In the genomic region with DNA sequence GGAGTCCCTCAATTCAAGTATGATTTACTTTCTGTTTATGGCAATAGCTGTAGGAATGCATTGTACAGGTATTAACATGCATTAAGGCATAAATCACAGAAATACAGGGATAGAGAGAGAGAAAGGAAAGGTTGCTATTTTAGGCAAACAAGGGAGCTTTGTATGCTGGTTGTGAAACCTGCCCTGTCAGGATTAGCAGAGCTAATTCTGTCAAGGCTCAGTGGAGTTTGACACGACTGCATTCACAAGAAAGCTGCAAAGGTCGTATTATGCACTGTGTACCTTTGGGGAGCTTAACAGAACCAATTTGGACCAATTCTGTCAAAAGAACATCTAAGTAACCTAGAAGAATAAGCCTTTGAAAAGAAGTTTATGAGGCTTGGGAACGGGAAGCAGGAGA, we compare ENCODE assay signal across 1 cellular context.
TF ChIP-seq lines count a peak whose summit lies in the region.

No MANE protein-coding gene starts in this region.

TF ChIP-seq in HepG2, 621 proteins besides CTCF, POLR2A, EP300 and RAD21 (continued from another document and continues in another):
- TF ChIP-seq, protein P1, sequence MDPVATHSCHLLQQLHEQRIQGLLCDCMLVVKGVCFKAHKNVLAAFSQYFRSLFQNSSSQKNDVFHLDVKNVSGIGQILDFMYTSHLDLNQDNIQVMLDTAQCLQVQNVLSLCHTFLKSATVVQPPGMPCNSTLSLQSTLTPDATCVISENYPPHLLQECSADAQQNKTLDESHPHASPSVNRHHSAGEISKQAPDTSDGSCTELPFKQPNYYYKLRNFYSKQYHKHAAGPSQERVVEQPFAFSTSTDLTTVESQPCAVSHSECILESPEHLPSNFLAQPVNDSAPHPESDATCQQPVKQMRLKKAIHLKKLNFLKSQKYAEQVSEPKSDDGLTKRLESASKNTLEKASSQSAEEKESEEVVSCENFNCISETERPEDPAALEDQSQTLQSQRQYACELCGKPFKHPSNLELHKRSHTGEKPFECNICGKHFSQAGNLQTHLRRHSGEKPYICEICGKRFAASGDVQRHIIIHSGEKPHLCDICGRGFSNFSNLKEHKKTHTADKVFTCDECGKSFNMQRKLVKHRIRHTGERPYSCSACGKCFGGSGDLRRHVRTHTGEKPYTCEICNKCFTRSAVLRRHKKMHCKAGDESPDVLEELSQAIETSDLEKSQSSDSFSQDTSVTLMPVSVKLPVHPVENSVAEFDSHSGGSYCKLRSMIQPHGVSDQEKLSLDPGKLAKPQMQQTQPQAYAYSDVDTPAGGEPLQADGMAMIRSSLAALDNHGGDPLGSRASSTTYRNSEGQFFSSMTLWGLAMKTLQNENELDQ (CRISPR knock-in tag; IDR thresholded peaks at IDR 0.05; ENCODE audit: borderline replicate concordance): no peak
- TF ChIP-seq CREM (IDR thresholded peaks at IDR 0.05) (0 out of 2 replicates have a peak, but pooled peaks have one; percentile 33), CREM (CRISPR knock-in tag; IDR thresholded peaks at IDR 0.05) (no peak), REPIN1 (CRISPR knock-in tag; IDR thresholded peaks at IDR 0.05; ENCODE audit: borderline replicate concordance, low read depth) (0 out of 2 replicates have a peak, but pooled peaks have one; percentile 23), SOX5 (CRISPR knock-in tag; IDR thresholded peaks at IDR 0.05; ENCODE audit: borderline replicate concordance) (0 out of 2 replicates have a peak, but pooled peaks have one; percentile 15), ZKSCAN5 (CRISPR knock-in tag; IDR thresholded peaks at IDR 0.05) (no peak), ZBED4 (CRISPR knock-in tag; IDR thresholded peaks at IDR 0.05; ENCODE audit: borderline replicate concordance) (peak; percentile 63; the same call in 1 of the 2 replicates), HDAC2 (CRISPR knock-in tag; IDR thresholded peaks at IDR 0.05) (peak; percentile 62; the same call in 1 of the 2 replicates), MIXL1 (CRISPR knock-in tag; IDR thresholded peaks at IDR 0.05) (peak; percentile 53; the same call in 1 of the 2 replicates), NCOA1 (CRISPR knock-in tag; IDR thresholded peaks at IDR 0.05) (no peak), ZNF331 (CRISPR knock-in tag; IDR thresholded peaks at IDR 0.05) (peak; percentile 52; the same call in 1 of the 2 replicates), MEF2D (CRISPR knock-in tag; IDR thresholded peaks at IDR 0.05) (peak; percentile 92), HNF4G (IDR thresholded peaks at IDR 0.05; ENCODE audit: borderline replicate concordance, low read depth, low read length) (peak; percentile 80), HNF4G (CRISPR knock-in tag; IDR thresholded peaks at IDR 0.05; ENCODE audit: borderline replicate concordance, low read depth) (no peak), TCF7L2 (IDR thresholded peaks at IDR 0.05; ENCODE audit: low read depth, low read length) (no peak), LBX2 (CRISPR knock-in tag; IDR thresholded peaks at IDR 0.05; ENCODE audit: borderline replicate concordance) (no peak), EHMT2 (IDR thresholded peaks at IDR 0.05; ENCODE audit: borderline replicate concordance, low read depth, low read length) (peak; percentile 34; the same call in 1 of the 2 replicates), SOX13 (IDR thresholded peaks at IDR 0.05) (no peak), SOX13 (CRISPR knock-in tag; conservative IDR thresholded peaks at IDR 0.05 in 1 of 2, IDR thresholded peaks at IDR 0.05 in 1 of 2) (peak in 1 of 2 experiments; percentile 69; a peak in 2 of 4 replicates), RCOR2 (CRISPR knock-in tag; IDR thresholded peaks at IDR 0.05) (0 out of 2 replicates have a peak, but pooled peaks have one; percentile 17), ZNF280B (CRISPR knock-in tag; IDR thresholded peaks at IDR 0.05; ENCODE audit: borderline replicate concordance) (no peak), SCMH1 (CRISPR knock-in tag; IDR thresholded peaks at IDR 0.05; ENCODE audit: borderline replicate concordance) (no peak), CERS6 (CRISPR knock-in tag; IDR thresholded peaks at IDR 0.05) (no peak), ZNF292 (CRISPR knock-in tag; IDR thresholded peaks at IDR 0.05; ENCODE audit: borderline replicate concordance, low read depth) (peak; percentile 24; the same call in 1 of the 2 replicates), HNF4A (CRISPR knock-in tag; IDR thresholded peaks at IDR 0.05) (peak; percentile 76), MTERF4 (CRISPR knock-in tag; IDR thresholded peaks at IDR 0.05) (no peak), PAWR (CRISPR knock-in tag; IDR thresholded peaks at IDR 0.05; ENCODE audit: borderline replicate concordance) (no peak), GFI1 (CRISPR knock-in tag; IDR thresholded peaks at IDR 0.05; ENCODE audit: borderline replicate concordance) (0 out of 2 replicates have a peak, but pooled peaks have one; percentile 32), MED1 (CRISPR knock-in tag; IDR thresholded peaks at IDR 0.05) (peak; percentile 35; the same call in 1 of the 2 replicates), CEBPG (CRISPR knock-in tag; IDR thresholded peaks at IDR 0.05) (peak; percentile 75), ZNF552 (CRISPR knock-in tag; IDR thresholded peaks at IDR 0.05; ENCODE audit: borderline replicate concordance) (no peak), CHD2 (IDR thresholded peaks at IDR 0.05; ENCODE audit: low read depth, low read length) (no peak)
- TF ChIP-seq, protein P2, sequence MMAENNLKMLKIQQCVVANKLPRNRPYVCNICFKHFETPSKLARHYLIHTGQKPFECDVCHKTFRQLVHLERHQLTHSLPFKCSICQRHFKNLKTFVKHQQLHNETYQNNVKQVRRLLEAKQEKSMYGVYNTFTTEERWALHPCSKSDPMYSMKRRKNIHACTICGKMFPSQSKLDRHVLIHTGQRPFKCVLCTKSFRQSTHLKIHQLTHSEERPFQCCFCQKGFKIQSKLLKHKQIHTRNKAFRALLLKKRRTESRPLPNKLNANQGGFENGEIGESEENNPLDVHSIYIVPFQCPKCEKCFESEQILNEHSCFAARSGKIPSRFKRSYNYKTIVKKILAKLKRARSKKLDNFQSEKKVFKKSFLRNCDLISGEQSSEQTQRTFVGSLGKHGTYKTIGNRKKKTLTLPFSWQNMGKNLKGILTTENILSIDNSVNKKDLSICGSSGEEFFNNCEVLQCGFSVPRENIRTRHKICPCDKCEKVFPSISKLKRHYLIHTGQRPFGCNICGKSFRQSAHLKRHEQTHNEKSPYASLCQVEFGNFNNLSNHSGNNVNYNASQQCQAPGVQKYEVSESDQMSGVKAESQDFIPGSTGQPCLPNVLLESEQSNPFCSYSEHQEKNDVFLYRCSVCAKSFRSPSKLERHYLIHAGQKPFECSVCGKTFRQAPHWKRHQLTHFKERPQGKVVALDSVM (CRISPR knock-in tag; IDR thresholded peaks at IDR 0.05): no peak
- TF ChIP-seq, protein P3, sequence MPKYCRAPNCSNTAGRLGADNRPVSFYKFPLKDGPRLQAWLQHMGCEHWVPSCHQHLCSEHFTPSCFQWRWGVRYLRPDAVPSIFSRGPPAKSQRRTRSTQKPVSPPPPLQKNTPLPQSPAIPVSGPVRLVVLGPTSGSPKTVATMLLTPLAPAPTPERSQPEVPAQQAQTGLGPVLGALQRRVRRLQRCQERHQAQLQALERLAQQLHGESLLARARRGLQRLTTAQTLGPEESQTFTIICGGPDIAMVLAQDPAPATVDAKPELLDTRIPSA (CRISPR knock-in tag; IDR thresholded peaks at IDR 0.05; ENCODE audit: borderline replicate concordance): no peak
- TF ChIP-seq, protein P4, sequence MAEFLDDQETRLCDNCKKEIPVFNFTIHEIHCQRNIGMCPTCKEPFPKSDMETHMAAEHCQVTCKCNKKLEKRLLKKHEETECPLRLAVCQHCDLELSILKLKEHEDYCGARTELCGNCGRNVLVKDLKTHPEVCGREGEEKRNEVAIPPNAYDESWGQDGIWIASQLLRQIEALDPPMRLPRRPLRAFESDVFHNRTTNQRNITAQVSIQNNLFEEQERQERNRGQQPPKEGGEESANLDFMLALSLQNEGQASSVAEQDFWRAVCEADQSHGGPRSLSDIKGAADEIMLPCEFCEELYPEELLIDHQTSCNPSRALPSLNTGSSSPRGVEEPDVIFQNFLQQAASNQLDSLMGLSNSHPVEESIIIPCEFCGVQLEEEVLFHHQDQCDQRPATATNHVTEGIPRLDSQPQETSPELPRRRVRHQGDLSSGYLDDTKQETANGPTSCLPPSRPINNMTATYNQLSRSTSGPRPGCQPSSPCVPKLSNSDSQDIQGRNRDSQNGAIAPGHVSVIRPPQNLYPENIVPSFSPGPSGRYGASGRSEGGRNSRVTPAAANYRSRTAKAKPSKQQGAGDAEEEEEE (CRISPR knock-in tag; IDR thresholded peaks at IDR 0.05; ENCODE audit: borderline replicate concordance): no peak
- TF ChIP-seq, protein P5, sequence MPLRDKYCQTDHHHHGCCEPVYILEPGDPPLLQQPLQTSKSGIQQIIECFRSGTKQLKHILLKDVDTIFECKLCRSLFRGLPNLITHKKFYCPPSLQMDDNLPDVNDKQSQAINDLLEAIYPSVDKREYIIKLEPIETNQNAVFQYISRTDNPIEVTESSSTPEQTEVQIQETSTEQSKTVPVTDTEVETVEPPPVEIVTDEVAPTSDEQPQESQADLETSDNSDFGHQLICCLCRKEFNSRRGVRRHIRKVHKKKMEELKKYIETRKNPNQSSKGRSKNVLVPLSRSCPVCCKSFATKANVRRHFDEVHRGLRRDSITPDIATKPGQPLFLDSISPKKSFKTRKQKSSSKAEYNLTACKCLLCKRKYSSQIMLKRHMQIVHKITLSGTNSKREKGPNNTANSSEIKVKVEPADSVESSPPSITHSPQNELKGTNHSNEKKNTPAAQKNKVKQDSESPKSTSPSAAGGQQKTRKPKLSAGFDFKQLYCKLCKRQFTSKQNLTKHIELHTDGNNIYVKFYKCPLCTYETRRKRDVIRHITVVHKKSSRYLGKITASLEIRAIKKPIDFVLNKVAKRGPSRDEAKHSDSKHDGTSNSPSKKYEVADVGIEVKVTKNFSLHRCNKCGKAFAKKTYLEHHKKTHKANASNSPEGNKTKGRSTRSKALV (CRISPR knock-in tag; IDR thresholded peaks at IDR 0.05): no peak
